In the genomic region with DNA sequence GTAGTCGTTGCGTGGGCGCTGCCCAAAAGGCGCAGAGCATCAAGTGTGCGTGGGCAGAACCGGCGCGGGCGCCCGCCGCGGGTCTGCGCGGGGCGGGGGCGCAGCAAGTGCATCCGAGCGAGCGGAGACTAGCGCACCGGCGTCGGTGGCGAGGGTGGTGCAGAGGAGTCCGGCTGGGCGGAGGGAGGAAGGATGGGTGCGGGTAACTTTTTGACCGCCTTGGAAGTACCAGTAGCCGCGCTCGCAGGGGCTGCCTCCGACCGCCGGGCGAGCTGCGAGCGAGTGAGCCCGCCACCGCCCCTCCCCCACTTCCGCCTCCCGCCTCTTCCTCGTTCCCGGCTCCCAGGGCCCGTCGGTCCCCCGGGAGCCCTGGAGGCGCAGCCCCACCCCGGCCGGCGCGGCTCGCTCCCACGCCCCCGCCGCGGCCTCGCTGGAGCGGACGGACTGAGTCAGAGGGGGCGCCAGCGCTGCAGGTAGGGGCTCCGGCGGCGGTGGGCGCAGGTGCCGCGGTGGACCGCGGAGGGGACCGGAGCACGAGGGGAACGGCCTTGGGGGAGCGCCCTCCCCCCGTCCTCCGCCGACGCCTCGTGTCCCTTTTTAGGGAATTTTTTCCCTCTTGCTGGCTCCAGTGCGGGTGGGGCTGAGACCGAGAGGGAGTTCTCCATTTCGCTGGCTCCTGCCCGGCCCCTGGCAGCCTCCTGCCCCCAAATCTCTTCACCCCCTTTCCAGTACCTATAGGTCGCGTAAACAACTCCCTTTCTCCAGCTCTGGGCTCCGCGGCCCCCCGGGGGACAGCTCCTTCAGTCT, we compare ENCODE assay signal across 1 cellular context.
A peak's percentile ranks its signal among the peaks of the same experiment; 100 is the strongest.
TF ChIP-seq lines count a peak whose summit lies in the region.

No MANE protein-coding gene starts in this region.

TF ChIP-seq in endothelial cell of umbilical vein, 7 proteins besides CTCF, POLR2A, EP300 and RAD21:
- TF ChIP-seq JUN (IDR thresholded peaks at IDR 0.05; ENCODE audit: borderline replicate concordance, insufficient read depth, insufficient read length, low read depth) (no peak), FOS (IDR thresholded peaks at IDR 0.05; ENCODE audit: borderline replicate concordance, insufficient read depth, low read length) (no peak), POLR2AphosphoS5 (IDR thresholded peaks at IDR 0.05; ENCODE audit: insufficient read depth, low read depth, low read length) (peak; percentile 26), EZH2 (IDR thresholded peaks at IDR 0.05; ENCODE audit: borderline replicate concordance, low read depth, low read length, severe bottlenecking) (no peak), GATA2 (IDR thresholded peaks at IDR 0.05; ENCODE audit: insufficient read depth, insufficient read length, low read depth, low read length) (no peak)
TF ChIP-seq in endothelial cell of umbilical vein: peak in this region for 1.
